In the genomic region with DNA sequence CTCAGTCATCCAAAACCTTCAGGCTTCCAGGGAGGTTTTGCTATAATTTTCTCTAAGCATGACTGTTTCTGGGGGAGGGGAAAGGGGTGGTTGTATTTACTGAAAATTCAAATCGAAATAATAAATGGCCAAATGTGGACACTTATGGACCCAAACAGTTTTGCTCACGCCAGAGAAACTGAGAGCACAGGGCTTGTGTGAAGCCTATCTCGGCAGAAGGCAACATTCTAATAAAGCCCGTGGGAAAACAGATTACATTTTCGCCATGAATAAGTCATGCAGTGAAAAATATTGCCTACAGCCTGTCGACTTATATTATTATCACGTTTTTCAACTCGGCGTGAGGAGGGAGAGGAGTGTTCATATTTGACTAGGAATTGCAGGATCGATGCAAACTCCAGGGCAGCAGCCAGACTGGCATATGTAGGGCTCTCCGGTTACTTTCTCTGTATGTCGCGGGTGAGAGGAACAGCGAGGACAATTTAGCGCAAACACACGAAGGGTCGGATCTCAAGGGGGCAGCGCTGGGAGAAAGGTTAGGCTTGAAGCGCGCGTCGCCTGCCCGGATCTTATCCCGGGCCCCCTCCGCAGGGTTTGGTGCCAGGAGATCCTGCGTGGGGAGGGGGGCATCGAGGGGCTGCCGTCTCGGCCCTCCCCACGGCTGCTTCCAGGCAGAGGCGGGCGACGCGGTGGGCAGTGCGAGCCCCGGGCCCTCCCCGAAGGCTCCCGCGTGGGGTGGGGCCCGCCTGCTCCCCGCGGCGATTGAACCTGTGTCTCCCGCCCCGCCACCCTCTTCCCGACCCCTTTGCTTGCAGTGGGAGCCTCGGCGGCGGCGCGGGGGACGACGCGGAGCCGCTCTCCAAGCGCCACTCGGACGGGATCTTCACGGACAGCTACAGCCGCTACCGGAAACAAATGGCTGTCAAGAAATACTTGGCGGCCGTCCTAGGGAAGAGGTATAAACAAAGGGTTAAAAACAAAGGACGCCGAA, we compare ENCODE assay signal across 8 cellular contexts. TPM values are rescaled to one million over a fixed set of nuclear protein-coding genes. Genes with fewer than 3 reads are reported as not detected.
A peak's percentile ranks its signal among the peaks of the same experiment; 100 is the strongest.
DNase-seq lines count a peak whose midpoint lies in the region; ATAC-seq and TF ChIP-seq lines count a peak whose summit lies in the region.

No MANE protein-coding gene starts in this region.

- H3K4me1 ChIP-seq in iPS-18a (ENCODE audit: control insufficient read depth, low read depth, low read length) (peaks cover 25% of the 10 kb centered on the region), foreskin keratinocyte (no peaks in the 10 kb centered on the region)

- peaks cover 6% of the 10 kb centered on the region for H3K36me3 Mint-ChIP-seq in activated CD4-positive, alpha-beta T cell treated with anti-CD3 and anti-CD28 coated beads, Interleukin-2, amount 10 ng/mL, durations not matched to agents 7 days and 5 days (ENCODE audit: low read depth)
- H3K36me3 Mint-ChIP-seq in T-helper 17 cell (ENCODE audit: low read depth): peaks cover 8% of the 10 kb centered on the region

- H3K4me3 Mint-ChIP-seq in activated CD4-positive, alpha-beta T cell treated with anti-CD3 and anti-CD28 coated beads, Interleukin-2, amount 10 ng/mL, durations not matched to agents 7 days and 5 days: peak overlapping the region; percentile 63
- peak overlapping the region; percentile 82 for H3K4me3 Mint-ChIP-seq in T-helper 17 cell

- peaks cover 81% of the 10 kb centered on the region for H3K27me3 Mint-ChIP-seq in activated CD4-positive, alpha-beta T cell treated with anti-CD3 and anti-CD28 coated beads, Interleukin-2, amount 10 ng/mL, durations not matched to agents 7 days and 5 days
- peaks cover 72% of the 10 kb centered on the region for H3K27me3 Mint-ChIP-seq in T-helper 17 cell

- peaks cover 3% of the 10 kb centered on the region for H3K9me3 Mint-ChIP-seq in activated CD4-positive, alpha-beta T cell treated with anti-CD3 and anti-CD28 coated beads, Interleukin-2, amount 10 ng/mL, durations not matched to agents 7 days and 5 days

- H3K27ac ChIP-seq in iPS-18a (ENCODE audit: low read length) (no peak overlapping the region), foreskin keratinocyte (no peak overlapping the region), WERI-Rb-1 (no peak overlapping the region)

- POLR2A ChIA-PET in activated CD4-positive, alpha-beta T cell treated with anti-CD3 and anti-CD28 coated beads, Interleukin-2, amount 10 ng/mL, durations not matched to agents 7 days and 5 days (lab: Charles Lee): no interaction called here

- TF ChIP-seq CTCF in foreskin keratinocyte (conservative IDR thresholded peaks at IDR 0.05) (no peak), WERI-Rb-1 (IDR thresholded peaks at IDR 0.05; ENCODE audit: low read depth, low read length) (no peak)

- peak overlapping the region; percentile 35 for H3K4me3 ChIP-seq in iPS-18a (ENCODE audit: low read length)
- no peak overlapping the region for H3K4me3 ChIP-seq in WERI-Rb-1 (ENCODE audit: low read depth, low read length)

- DNase-seq in activated CD4-positive, alpha-beta T cell treated with anti-CD3 and anti-CD28 coated beads, Interleukin-2, amount 10 ng/mL, durations not matched to agents 7 days and 5 days: no peak
- DNase-seq in activated CD4-positive, alpha-beta T cell treated with anti-CD3 and anti-CD28 coated beads for 48 hours: no peak
- DNase-seq in T-helper 17 cell: no peak
- peak; percentile 21 for DNase-seq in superior temporal gyrus (ENCODE audit: extremely low spot score)
- DNase-seq in foreskin keratinocyte: no peak
- no peak for DNase-seq in WERI-Rb-1

- no peak for ATAC-seq in T-helper 17 cell
- ATAC-seq in foreskin keratinocyte: no peak
- ATAC-seq in GM21381 (IDR thresholded peaks at IDR 0.05; ENCODE audit: unreplicated experiment): no peak

- peaks cover 17% of the 10 kb centered on the region for H3K4me1 Mint-ChIP-seq in activated CD4-positive, alpha-beta T cell treated with anti-CD3 and anti-CD28 coated beads, Interleukin-2, amount 10 ng/mL, durations not matched to agents 7 days and 5 days
- H3K4me1 Mint-ChIP-seq in T-helper 17 cell: peaks cover 6% of the 10 kb centered on the region

- no peaks in the 10 kb centered on the region for H3K9me3 ChIP-seq in T-helper 17 cell (ENCODE audit: control insufficient read depth, low read length, poor library complexity, severe bottlenecking)
- H3K9me3 ChIP-seq in iPS-18a (ENCODE audit: control insufficient read depth, low read depth, low read length): no peaks in the 10 kb centered on the region
- H3K9me3 ChIP-seq in WERI-Rb-1 (ENCODE audit: severe bottlenecking): no peaks in the 10 kb centered on the region

- peaks cover 100% of the 10 kb centered on the region for H3K27me3 ChIP-seq in iPS-18a (ENCODE audit: control insufficient read depth, insufficient read depth, low read length)
- H3K27me3 ChIP-seq in foreskin keratinocyte: peaks cover 93% of the 10 kb centered on the region
- peaks cover 50% of the 10 kb centered on the region for H3K27me3 ChIP-seq in WERI-Rb-1 (ENCODE audit: insufficient read depth, low read depth, severe bottlenecking)

- H3K27ac Mint-ChIP-seq in activated CD4-positive, alpha-beta T cell treated with anti-CD3 and anti-CD28 coated beads, Interleukin-2, amount 10 ng/mL, durations not matched to agents 7 days and 5 days: no peak overlapping the region
- no peak overlapping the region for H3K27ac Mint-ChIP-seq in T-helper 17 cell

- no peak overlapping the region for H3K9ac ChIP-seq in iPS-18a (ENCODE audit: low read length)

- H3K36me3 ChIP-seq in iPS-18a (ENCODE audit: control insufficient read depth, low read depth, low read length): no peaks in the 10 kb centered on the region
- no peaks in the 10 kb centered on the region for H3K36me3 ChIP-seq in WERI-Rb-1

- CTCF ChIA-PET in activated CD4-positive, alpha-beta T cell treated with anti-CD3 and anti-CD28 coated beads, Interleukin-2, amount 10 ng/mL, durations not matched to agents 7 days and 5 days (lab: Charles Lee): no interaction called here

RNA-seq across cellular contexts. Expression of a gene that starts 4.3 kb away (rescaled TPM):
- total RNA-seq in activated CD4-positive, alpha-beta T cell treated with anti-CD3 and anti-CD28 coated beads, Interleukin-2, amount 10 ng/mL, durations not matched to agents 7 days and 5 days: not detected
- total RNA-seq in T-helper 17 cell (not detected), foreskin keratinocyte (not detected in 2 replicates)
- not detected in 2 replicates for polyA plus RNA-seq in foreskin keratinocyte
